12 cellular contexts compared by ENCODE assay signal in genomic region chr6:108348655-108349349, GRCh38. TPM values are rescaled to one million over a fixed set of nuclear protein-coding genes. Genes with fewer than 3 reads are reported as not detected.
DNase-seq lines count a peak whose midpoint lies in the region; ATAC-seq, FAIRE-seq and TF ChIP-seq lines count a peak whose summit lies in the region.
"Had no signal": no experiment of that assay in that cellular context is flagged by ENCODE, and none has a peak within 500 bp of the region (broad histone marks: within the 10 kb centered on the region; RNA-seq: fewer than 3 reads in every experiment).

No MANE protein-coding gene starts in this region.

- no peak overlapping the region for H2AFZ ChIP-seq in HepG2 (ENCODE audit: low read length)
- H2AFZ ChIP-seq: GM23248 had no signal

- H3K9ac ChIP-seq in HepG2 (ENCODE audit: insufficient read depth, low read depth, low read length): no peak overlapping the region
- H3K9ac ChIP-seq: GM23248 had no signal

- no peaks in the 10 kb centered on the region for H3K27me3 Mint-ChIP-seq in stimulated activated naive CD8-positive, alpha-beta T cell treated with anti-CD3 and anti-CD28 coated beads, Interleukin-15, amount 100 ng/mL, for 72 hours
- H3K27me3 Mint-ChIP-seq in CD4-positive, alpha-beta memory T cell: no peaks in the 10 kb centered on the region

- no peak for ATAC-seq in HepG2
- ATAC-seq in right lobe of liver: no peak
- ATAC-seq in HG02678 (IDR thresholded peaks at IDR 0.05; ENCODE audit: unreplicated experiment): peak; percentile 90
- ATAC-seq in HG03575 (IDR thresholded peaks at IDR 0.05; ENCODE audit: extremely low read depth, insufficient number of reproducible peaks, low FRiP score, unreplicated experiment): peak; percentile 70
- peak; percentile 93 for ATAC-seq in stimulated activated naive CD8-positive, alpha-beta T cell treated with anti-CD3 and anti-CD28 coated beads, Interleukin-15, amount 100 ng/mL, for 72 hours

- H3K36me3 Mint-ChIP-seq in CD4-positive, alpha-beta memory T cell: peaks cover 7 to 37% of the 10 kb centered on the region in 2 donors

- H3K9me3 Mint-ChIP-seq in stimulated activated naive CD8-positive, alpha-beta T cell treated with anti-CD3 and anti-CD28 coated beads, Interleukin-15, amount 100 ng/mL, for 72 hours: no peaks in the 10 kb centered on the region
- H3K9me3 Mint-ChIP-seq in CD4-positive, alpha-beta memory T cell: peaks cover 0 to 1% (median 0%) of the 10 kb centered on the region in 8 donors

- peak overlapping the region; percentile 88 to 93 for H3K27ac Mint-ChIP-seq in stimulated activated naive CD8-positive, alpha-beta T cell treated with anti-CD3 and anti-CD28 coated beads, Interleukin-15, amount 100 ng/mL, for 72 hours
- peak overlapping the region in 1 of 7 donors; percentile 2 for H3K27ac Mint-ChIP-seq in CD4-positive, alpha-beta memory T cell

- BruUV-seq in HepG2 (replicated peaks; lab: Mats Ljungman, UMichigan): no TSS peak

- H3K4me3 ChIP-seq in HepG2 (replicated peaks in 1 of 3; ENCODE audit: insufficient read depth in 1 of 3, low read depth in 2 of 3, low read length in 3 of 3): no peak overlapping the region
- H3K4me3 ChIP-seq in right lobe of liver: no peak overlapping the region
- no peak overlapping the region for H3K4me3 ChIP-seq in CD4-positive, alpha-beta memory T cell (ENCODE audit: low read length in 2 of 2)
- H3K4me3 ChIP-seq: GM23248 had no signal

- no peak for TF ChIP-seq RAD21 in HepG2 (CRISPR knock-in tag; IDR thresholded peaks at IDR 0.05)

- H3K4me1 Mint-ChIP-seq in stimulated activated naive CD8-positive, alpha-beta T cell treated with anti-CD3 and anti-CD28 coated beads, Interleukin-15, amount 100 ng/mL, for 72 hours: peaks cover 33% of the 10 kb centered on the region
- peaks cover 4 to 9% (median 6%) of the 10 kb centered on the region in 4 donors for H3K4me1 Mint-ChIP-seq in CD4-positive, alpha-beta memory T cell

- no peaks in the 10 kb centered on the region for H3K79me2 ChIP-seq in HepG2 (ENCODE audit: insufficient read depth, low read length)

- TF ChIP-seq EP300 in HepG2 (IDR thresholded peaks at IDR 0.05; ENCODE audit: low read depth in 2 of 2, low read length in 2 of 2) (no peak), HepG2 (CRISPR knock-in tag; IDR thresholded peaks at IDR 0.05; ENCODE audit: borderline replicate concordance) (no peak)

- H3K36me3 ChIP-seq in HepG2 (replicated peaks in 1 of 2; ENCODE audit: control insufficient read depth in 1 of 2, insufficient read depth in 2 of 2, low read length in 2 of 2): no peaks in the 10 kb centered on the region
- H3K36me3 ChIP-seq in right lobe of liver: no peaks in the 10 kb centered on the region
- H3K36me3 ChIP-seq in CD4-positive, alpha-beta memory T cell (ENCODE audit: insufficient read depth, low read length): no peaks in the 10 kb centered on the region

- no peak for TF ChIP-seq POLR2A in HepG2 (IDR thresholded peaks at IDR 0.05; ENCODE audit: insufficient read depth in 1 of 2, low read depth in 2 of 2, low read length in 2 of 2)
- TF ChIP-seq POLR2A in right lobe of liver (IDR thresholded peaks at IDR 0.05): no peak

- H3K4me2 ChIP-seq in HepG2 (ENCODE audit: low read depth, low read length): no peak overlapping the region

- DNase-seq in HepG2 (ENCODE audit: low spot score) (no peak), right lobe of liver (no peak), occipital lobe (lab: John Stamatoyannopoulos, UW) (no peak)
- DNase-seq in stimulated activated naive CD8-positive, alpha-beta T cell treated with anti-CD3 and anti-CD28 coated beads, Interleukin-15, amount 100 ng/mL, for 72 hours: no peak
- DNase-seq in CD4-positive, alpha-beta memory T cell: no peak
- no peak for DNase-seq in activated CD8-positive, alpha-beta memory T cell treated with anti-CD3 and anti-CD28 coated beads, Interleukin-2, amount 50 U/mL, for 48 hours
- DNase-seq: GM23248, mesenchymal stem cell, NCI-H2029 treated with DMSO at 0.1 percent for 48 hours, small intestine had no signal

- H3K4me1 ChIP-seq in HepG2 (ENCODE audit: insufficient read depth, low read length) (peaks cover 6% of the 10 kb centered on the region), right lobe of liver (no peaks in the 10 kb centered on the region)
- H3K4me1 ChIP-seq in CD4-positive, alpha-beta memory T cell (ENCODE audit: insufficient read depth, low read length): peaks cover 4% of the 10 kb centered on the region

- H3K27ac ChIP-seq in HepG2 (ENCODE audit: extremely low read length, insufficient read depth, low read length) (no peak overlapping the region), right lobe of liver (no peak overlapping the region)
- H3K27ac ChIP-seq in CD4-positive, alpha-beta memory T cell (ENCODE audit: low read depth, low read length): no peak overlapping the region
- H3K27ac ChIP-seq: GM23248 had no signal

- in situ Hi-C loops in HepG2 (cut with HindIII; ENCODE audit: extremely low pct_ligation_motif_present, low pct_unique_long_range_greater_than_20kb): no loop called here

- WGBS in HepG2 (ENCODE audit: low lambda C conversion rate): 98% methylated on average over 5 of the region's 5 CpGs
- 81% methylated on average over 5 of the region's 5 CpGs for WGBS in right lobe of liver (ENCODE audit: insufficient coverage, low coverage, low lambda C conversion rate, missing lambda C conversion rate)

- no peaks in the 10 kb centered on the region for H3K27me3 ChIP-seq in HepG2 (ENCODE audit: control insufficient read depth in 1 of 2, insufficient read depth in 2 of 2, low read length in 2 of 2)
- no peaks in the 10 kb centered on the region for H3K27me3 ChIP-seq in right lobe of liver
- H3K27me3 ChIP-seq in CD4-positive, alpha-beta memory T cell (ENCODE audit: insufficient read depth, low read length): no peaks in the 10 kb centered on the region

- H4K20me1 ChIP-seq in HepG2 (ENCODE audit: insufficient read depth, low read length): no peaks in the 10 kb centered on the region

- FAIRE-seq in HepG2 (lab: Jason Lieb, UNC): peak; percentile 21
- FAIRE-seq: small intestine had no signal

- TF ChIP-seq CTCF in HepG2 (CRISPR knock-in tag; IDR thresholded peaks at IDR 0.05) (no peak), right lobe of liver (IDR thresholded peaks at IDR 0.05) (no peak)

- CTCF ChIA-PET in HepG2 (lab: Yijun Ruan, JAX; ENCODE audit: low intra/inter-chr PET ratio, low total read pairs): no interaction called here
- CTCF ChIA-PET in CD4-positive, alpha-beta memory T cell (lab: Charles Lee; ENCODE audit: partially characterized antibody): no interaction called here

- H3K4me3 Mint-ChIP-seq in stimulated activated naive CD8-positive, alpha-beta T cell treated with anti-CD3 and anti-CD28 coated beads, Interleukin-15, amount 100 ng/mL, for 72 hours: peak overlapping the region; percentile 40
- H3K4me3 Mint-ChIP-seq in CD4-positive, alpha-beta memory T cell: no peak overlapping the region

- H3K9me3 ChIP-seq in HepG2 (ENCODE audit: low read length) (no peaks in the 10 kb centered on the region), right lobe of liver (no peaks in the 10 kb centered on the region)
- no peaks in the 10 kb centered on the region for H3K9me3 ChIP-seq in CD4-positive, alpha-beta memory T cell (ENCODE audit: control insufficient read depth in 1 of 2, low read length in 2 of 2)

- POLR2A ChIA-PET in HepG2 (lab: Yijun Ruan, JAX): no interaction called here
- POLR2A ChIA-PET in CD4-positive, alpha-beta memory T cell (lab: Charles Lee; ENCODE audit: partially characterized antibody): no interaction called here

- intact Hi-C loops in HepG2 (cut with micrococcal nuclease; ENCODE audit: unreplicated experiment): no loop called here
- intact Hi-C loops in right lobe of liver (cut with DNase I): no loop called here
- intact Hi-C loops in CD4-positive, alpha-beta memory T cell (cut with micrococcal nuclease): no loop called here

TF ChIP-seq in HepG2, 621 proteins besides CTCF, POLR2A, EP300 and RAD21 (continues in another document):
- no peak for TF ChIP-seq ZNF790 (CRISPR knock-in tag; IDR thresholded peaks at IDR 0.05; ENCODE audit: borderline replicate concordance)
- TF ChIP-seq ZNF780A (CRISPR knock-in tag; IDR thresholded peaks at IDR 0.05): no peak
- no peak for TF ChIP-seq CENPX (CRISPR knock-in tag; IDR thresholded peaks at IDR 0.05)
- no peak for TF ChIP-seq ZNF20 (CRISPR knock-in tag; IDR thresholded peaks at IDR 0.05)
- no peak for TF ChIP-seq ZNF12 (CRISPR knock-in tag; IDR thresholded peaks at IDR 0.05)
- TF ChIP-seq BRCA1 (CRISPR knock-in tag; IDR thresholded peaks at IDR 0.05): no peak
- TF ChIP-seq IRX3 (CRISPR knock-in tag; IDR thresholded peaks at IDR 0.05; ENCODE audit: borderline replicate concordance, low read depth): no peak

RNA-seq across cellular contexts. Expression of gene AFG1L, which starts 53.9 kb away (rescaled TPM):
- total RNA-seq in HepG2 (2016; rRNA removed; fragmentation: Illumina TruSeq; extraction: Trizol) (14.0 and 18.1 TPM in 2 replicates), right lobe of liver (1 to 10 TPM; 1.5 to 5.6 (median 4.6) TPM), occipital lobe (12.3 TPM)
- 21.2 and 28.6 TPM in 2 replicates for total RNA-seq in HepG2 (2016; cell fraction: cytosol; rRNA removed; fragmentation: Illumina TruSeq; extraction: Trizol; ENCODE audit: low read depth)
- total RNA-seq in HepG2 (2016; cell fraction: insoluble cytoplasmic fraction; rRNA removed; fragmentation: Illumina TruSeq; extraction: Trizol): 12.7 and 18.1 TPM in 2 replicates
- 9.7 and 11.2 TPM in 2 replicates for total RNA-seq in HepG2 (2016; cell fraction: membrane; rRNA removed; fragmentation: Illumina TruSeq; extraction: Trizol)
- total RNA-seq in HepG2 (2016; cell fraction: nucleus; rRNA removed; fragmentation: Illumina TruSeq; extraction: Trizol): 16.6 and 19.1 TPM in 2 replicates
- polyA plus RNA-seq in HepG2 (2011; rRNA removed): 1.3 and 3.1 TPM in 2 replicates
- polyA plus RNA-seq in HepG2 (2011; cell fraction: cytosol; rRNA removed): 0.93 and 1.0 TPM in 2 replicates
- polyA plus RNA-seq in HepG2 (2011; cell fraction: nucleus; rRNA removed): 1.2 and 2.7 TPM in 2 replicates
- 1.7 and 4.7 TPM in 2 replicates for polyA plus RNA-seq in HepG2 (2012)
- 1.9 and 2.2 TPM in 2 replicates for polyA plus RNA-seq in HepG2 (2016; cell fraction: cytosol; fragmentation: Illumina TruSeq; extraction: Trizol; ENCODE audit: low read depth)
- polyA plus RNA-seq in HepG2 (2016; cell fraction: insoluble cytoplasmic fraction; fragmentation: Illumina TruSeq; extraction: Trizol; ENCODE audit: low read depth): 11.2 and 14.7 TPM in 2 replicates
- polyA plus RNA-seq in HepG2 (2016; cell fraction: membrane; fragmentation: Illumina TruSeq; extraction: Trizol; ENCODE audit: low read depth): 1.6 and 2.8 TPM in 2 replicates
- polyA plus RNA-seq in HepG2 (2016; cell fraction: nucleus; fragmentation: Illumina TruSeq; extraction: Trizol; ENCODE audit: insufficient read depth, low read depth): 8.1 and 8.4 TPM in 2 replicates
- 7.2 and 9.6 TPM in 2 replicates for polyA minus RNA-seq in HepG2 (2011; rRNA and poly(A)+ RNA removed; ENCODE audit: low replicate concordance)
- polyA minus RNA-seq in HepG2 (2011; cell fraction: cytosol; rRNA and poly(A)+ RNA removed): 6.4 and 9.8 TPM in 2 replicates
- 11.4 and 25.8 TPM in 2 replicates for polyA minus RNA-seq in HepG2 (2011; cell fraction: nucleus; rRNA and poly(A)+ RNA removed)
- 1 to 10 TPM; 6.3 to 6.6 TPM for total RNA-seq in CD4-positive, alpha-beta memory T cell
- 1 to 10 TPM; 1.5 to 2.7 TPM for polyA plus RNA-seq in CD4-positive, alpha-beta memory T cell

Comparison
In these comparisons a context has a peak if more than half of its experiments do, and no peak if none do; other contexts are left out.
1. ATAC-seq: peak in HG02678 (single experiment), HG03575 (single experiment) and stimulated activated naive CD8-positive, alpha-beta T cell treated with anti-CD3 and anti-CD28 coated beads, Interleukin-15, amount 100 ng/mL, for 72 hours (single experiment); none in HepG2 (single experiment) and right lobe of liver (0 of 4).
2. H3K4me3 Mint-ChIP-seq: peak in stimulated activated naive CD8-positive, alpha-beta T cell treated with anti-CD3 and anti-CD28 coated beads, Interleukin-15, amount 100 ng/mL, for 72 hours (2 of 2); none in CD4-positive, alpha-beta memory T cell (0 of 8).